ENCODE assay signal across 1 cellular context in genomic region chr12:31491819-31492598, GRCh38.
TF ChIP-seq lines count a peak whose summit lies in the region.

No MANE protein-coding gene starts in this region.

TF ChIP-seq in SK-N-SH, 30 proteins besides CTCF, POLR2A, EP300 and RAD21 (continued from another document):
- TF ChIP-seq RCOR1 (IDR thresholded peaks at IDR 0.05; ENCODE audit: low read length), result no peak
- TF ChIP-seq TCF12 (IDR thresholded peaks at IDR 0.05), result peak; percentile 75
- TF ChIP-seq RFX5 (IDR thresholded peaks at IDR 0.05; ENCODE audit: low read length), result no peak
- no peak for TF ChIP-seq MEF2A (IDR thresholded peaks at IDR 0.05; ENCODE audit: borderline replicate concordance, low read depth)
- peak; percentile 97 for TF ChIP-seq JUND (IDR thresholded peaks at IDR 0.05)
- TF ChIP-seq MAX (IDR thresholded peaks at IDR 0.05; ENCODE audit: low read depth), result no peak
- no peak for TF ChIP-seq REST (IDR thresholded peaks at IDR 0.05; ENCODE audit: low read depth, low read length)
